Comparison of ENCODE assay signal across 8 cellular contexts in the genomic region with DNA sequence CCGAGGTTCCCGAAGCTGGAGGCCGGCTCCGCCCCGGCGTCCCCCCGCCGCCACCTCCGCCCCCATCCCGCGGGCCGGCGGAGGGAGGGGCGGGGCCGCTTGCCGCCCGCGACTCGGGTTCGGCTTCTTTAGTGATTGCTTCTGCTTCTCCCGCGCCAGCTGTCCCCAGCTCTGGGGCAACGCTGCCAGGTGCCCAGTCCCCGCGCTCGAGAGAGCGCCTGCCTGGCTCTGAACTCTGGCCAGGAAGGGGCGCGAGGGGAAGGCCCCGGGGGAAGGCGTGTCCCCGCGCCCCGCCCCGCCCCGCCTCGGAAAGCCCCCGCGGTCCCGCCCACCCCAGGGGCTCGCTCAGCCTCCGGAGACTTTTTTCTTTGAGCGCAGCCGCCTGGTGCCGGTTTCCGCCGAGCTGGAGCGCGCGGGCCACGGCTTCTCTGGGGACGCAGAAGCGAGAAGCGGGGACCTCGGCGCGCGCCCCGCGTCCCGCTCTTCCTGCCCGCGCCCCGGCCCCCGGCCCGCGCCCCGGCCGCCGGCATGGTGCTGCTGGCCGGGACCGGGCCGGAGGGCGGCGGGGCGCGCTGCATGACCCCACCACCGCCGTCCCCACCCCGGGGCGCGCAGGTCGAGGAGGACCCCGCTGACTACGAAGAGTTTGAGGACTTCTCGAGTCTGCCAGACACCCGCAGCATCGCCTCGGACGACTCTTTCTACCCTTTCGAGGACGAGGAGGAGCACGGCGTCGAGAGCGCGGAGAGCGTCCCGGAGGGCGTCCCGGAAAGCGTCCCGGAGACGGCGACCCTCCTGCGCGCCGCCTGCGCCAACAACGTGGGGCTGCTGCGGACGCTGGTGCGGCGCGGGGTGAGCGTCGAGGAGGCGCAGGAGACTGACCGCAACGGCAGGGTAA. TPM values are rescaled to one million over a fixed set of nuclear protein-coding genes. Genes with fewer than 3 reads are reported as not detected.
DNase-seq lines count a peak whose midpoint lies in the region; ATAC-seq, FAIRE-seq and TF ChIP-seq lines count a peak whose summit lies in the region.

Gene ANKRD33B (plus strand): TSS at position 131 of the 898 bp plus-strand sequence. CDS start 398 bp downstream, at position 529.

- no peak for FAIRE-seq in HTR-8/SVneo (lab: Jason Lieb, UNC)

- no peaks in the 10 kb centered on the region for H3K36me3 Mint-ChIP-seq in activated T-cell treated with anti-CD3 and anti-CD28 coated beads, Interleukin-2, amount 50 U/mL, for 4 hours (ENCODE audit: insufficient read depth)
- no peaks in the 10 kb centered on the region for H3K36me3 Mint-ChIP-seq in osteocyte (ENCODE audit: unreplicated experiment)

- no peaks in the 10 kb centered on the region for H3K36me3 ChIP-seq in Peyer's patch
- H3K36me3 ChIP-seq in tibial nerve: no peaks in the 10 kb centered on the region

- TF ChIP-seq EP300 in tibial nerve (IDR thresholded peaks at IDR 0.05): peak in 1 of 2 donors; percentile 89

- H3K9me3 ChIP-seq in Peyer's patch: no peaks in the 10 kb centered on the region
- H3K9me3 ChIP-seq in tibial nerve: no peaks in the 10 kb centered on the region

- no peak within 1 kb of the TSS for H3K27ac Mint-ChIP-seq in osteocyte (ENCODE audit: unreplicated experiment)

- H3K9me3 Mint-ChIP-seq in activated T-cell treated with anti-CD3 and anti-CD28 coated beads, Interleukin-2, amount 50 U/mL, for 4 hours: no peaks in the 10 kb centered on the region
- H3K9me3 Mint-ChIP-seq in osteocyte (ENCODE audit: unreplicated experiment): no peaks in the 10 kb centered on the region

- H3K27ac ChIP-seq in Peyer's patch (peak within 1 kb of the TSS; percentile 56 to 86 (median 70)), tibial nerve (peak within 1 kb of the TSS; percentile 51 to 93 (median 93))

- ATAC-seq in GM21367 (IDR thresholded peaks at IDR 0.05; ENCODE audit: unreplicated experiment): peak; percentile 42
- peak; percentile 78 to 82 for ATAC-seq in activated T-cell treated with anti-CD3 and anti-CD28 coated beads, Interleukin-2, amount 50 U/mL, for 4 hours

- in situ Hi-C loops in Caki2 (cut with HindIII; ENCODE audit: low pct_unique_long_range_greater_than_20kb, low sequenced_read_pairs): no loop called here

- DNase-seq in Caki2 (ENCODE audit: low read depth) (peak; percentile 86), HTR-8/SVneo (ENCODE audit: insufficient read length, low spot score) (peak; percentile 92), Peyer's patch (peak; percentile 65 to 89 (median 80)), fibroblast of the aortic adventitia (ENCODE audit: low read depth) (peak; percentile 62), osteocyte (ENCODE audit: extremely low spot score, unreplicated experiment) (no peak), tibial nerve (ENCODE audit: low spot score in 2 of 2) (peak in 1 of 2 donors; percentile 35)
- DNase-seq in activated T-cell treated with anti-CD3 and anti-CD28 coated beads, Interleukin-2, amount 50 U/mL, for 4 hours: peak; percentile 76

- peak within 1 kb of the TSS; percentile 56 to 81 (median 68) for H3K4me3 ChIP-seq in Peyer's patch
- H3K4me3 ChIP-seq in fibroblast of the aortic adventitia (ENCODE audit: low read depth, low read length): peak within 1 kb of the TSS; percentile 94
- H3K4me3 ChIP-seq in tibial nerve: peak within 1 kb of the TSS; percentile 57 to 88 (median 70)

- peak within 1 kb of the TSS; percentile 92 for H3K4me3 Mint-ChIP-seq in activated T-cell treated with anti-CD3 and anti-CD28 coated beads, Interleukin-2, amount 50 U/mL, for 4 hours
- peak within 1 kb of the TSS; percentile 79 for H3K4me3 Mint-ChIP-seq in osteocyte (ENCODE audit: unreplicated experiment)

- peaks cover 6% of the 10 kb centered on the region for H3K27me3 Mint-ChIP-seq in activated T-cell treated with anti-CD3 and anti-CD28 coated beads, Interleukin-2, amount 50 U/mL, for 4 hours (ENCODE audit: low read depth)
- H3K27me3 Mint-ChIP-seq in osteocyte (ENCODE audit: unreplicated experiment): peaks cover 5% of the 10 kb centered on the region

- TF ChIP-seq CTCF in Peyer's patch (IDR thresholded peaks at IDR 0.05) (no peak), fibroblast of the aortic adventitia (IDR thresholded peaks at IDR 0.05; ENCODE audit: insufficient read depth, low read length) (no peak), osteocyte (IDR thresholded peaks at IDR 0.05) (no peak), tibial nerve (IDR thresholded peaks at IDR 0.05) (no peak)

- TF ChIP-seq POLR2A in Peyer's patch (IDR thresholded peaks at IDR 0.05) (no peak), tibial nerve (IDR thresholded peaks at IDR 0.05) (peak in 1 of 2 donors; percentile 65)

- H3K4me1 ChIP-seq in Peyer's patch (peaks cover 0 to 29% (median 12%) of the 10 kb centered on the region in 4 donors), tibial nerve (peaks cover 0 to 75% (median 19%) of the 10 kb centered on the region in 4 donors)

- peaks cover 15% of the 10 kb centered on the region for H3K4me1 Mint-ChIP-seq in activated T-cell treated with anti-CD3 and anti-CD28 coated beads, Interleukin-2, amount 50 U/mL, for 4 hours (ENCODE audit: low read depth)
- H3K4me1 Mint-ChIP-seq in osteocyte (ENCODE audit: unreplicated experiment): peaks cover 31% of the 10 kb centered on the region

- H3K27me3 ChIP-seq in Peyer's patch (peaks cover 0 to 25% of the 10 kb centered on the region in 2 donors), tibial nerve (peaks cover 0 to 4% of the 10 kb centered on the region in 2 donors)

- WGBS in tibial nerve, 2 donors: 0% methylated on average over 40 of the region's 120 CpGs; no CpG with 5 or more reads in 1 of the 2 donors

RNA-seq across cellular contexts. Expression of gene ANKRD33B, which starts in this region (rescaled TPM):
- total RNA-seq in Caki2 (2014; rRNA removed; shearing (Covaris generic); ENCODE audit: low replicate concordance): 8.5 and 9.3 TPM in 2 replicates
- total RNA-seq in Peyer's patch (1 to 10 TPM in 3 of 4 donors, under 1 TPM in 1; 0.70 to 6.6 (median 3.6) TPM), fibroblast of the aortic adventitia (ENCODE audit: low replicate concordance) (8.3 and 11.3 TPM in 2 replicates), osteocyte (0.83 and 0.94 TPM in 2 replicates), tibial nerve (10 to 100 TPM; 21.3 to 34.9 (median 30.5) TPM)
- 10 to 100 TPM in 1 of 3 donors, 1 to 10 TPM in 2; 7.7 to 20.2 (median 9.7) TPM for total RNA-seq in activated T-cell treated with anti-CD3 and anti-CD28 coated beads, Interleukin-2, amount 50 U/mL, for 4 hours
